ENCODE assay signal across 8 cellular contexts in the genomic region with DNA sequence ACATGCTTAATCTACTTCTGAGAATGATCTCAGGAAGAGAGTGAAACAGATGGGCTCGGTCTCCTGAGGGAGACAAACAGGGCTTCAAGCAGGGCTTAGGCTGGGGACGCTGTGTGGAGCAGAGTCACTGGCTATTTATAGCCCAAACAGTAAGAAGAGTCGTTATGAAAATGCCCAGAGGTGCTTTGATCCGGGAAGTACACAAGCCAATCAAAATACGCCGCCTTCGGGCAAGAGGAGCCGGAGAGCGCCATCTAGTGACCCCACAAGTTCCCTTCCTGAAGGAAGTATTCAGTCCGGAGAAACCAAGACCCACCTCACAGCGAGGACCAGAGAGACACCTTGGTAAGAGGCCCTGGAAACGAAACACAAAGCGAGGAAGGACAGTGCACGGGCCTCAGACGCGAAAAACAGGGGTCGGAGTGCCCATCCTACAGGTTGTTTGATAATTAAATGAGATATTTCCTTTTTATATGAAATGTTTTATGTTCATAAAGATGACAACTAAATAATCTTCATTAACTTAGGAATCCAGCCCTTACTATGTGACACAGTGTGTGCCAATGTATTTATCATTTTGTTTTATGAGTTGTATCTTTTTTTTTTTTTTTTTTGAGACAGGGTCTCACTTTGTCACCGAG. TPM values are rescaled to one million over a fixed set of nuclear protein-coding genes. Genes with fewer than 3 reads are reported as not detected.
DNase-seq lines count a peak whose midpoint lies in the region; ATAC-seq and TF ChIP-seq lines count a peak whose summit lies in the region.

No MANE protein-coding gene starts in this region.

- ATAC-seq in GM19351 (IDR thresholded peaks at IDR 0.05; ENCODE audit: unreplicated experiment) (peak; percentile 94), HG03457 (IDR thresholded peaks at IDR 0.05; ENCODE audit: unreplicated experiment) (peak; percentile 94), right lobe of liver (peak; percentile 77 to 83 (median 79))

- no peaks in the 10 kb centered on the region for H3K36me3 ChIP-seq in right lobe of liver

- TF ChIP-seq POLR2A in right lobe of liver (IDR thresholded peaks at IDR 0.05) = peak; percentile 26

- peaks cover 0 to 5% (median 0%) of the 10 kb centered on the region in 4 donors for H3K4me1 ChIP-seq in right lobe of liver

- WGBS in right lobe of liver (ENCODE audit: insufficient coverage, low coverage, low lambda C conversion rate, missing lambda C conversion rate) = 9% methylated on average over 15 of the region's 18 CpGs

- no peaks in the 10 kb centered on the region for H3K27me3 ChIP-seq in right lobe of liver

- H3K27ac ChIP-seq in C4-2B (peak overlapping the region; percentile 40), right lobe of liver (peak overlapping the region in 2 of 3 donors; percentile 31 to 59)

- H3K4me3 ChIP-seq in choroid plexus epithelial cell (ENCODE audit: low read depth, low read length) = peak overlapping the region; percentile 40
- peak overlapping the region in 1 of 3 donors; percentile 45 for H3K4me3 ChIP-seq in right lobe of liver

- peak; percentile 65 to 88 for DNase-seq in NCI-H524 (lab: John Stamatoyannopoulos, UW)
- DNase-seq in activated CD4-positive, alpha-beta T cell treated with anti-CD3 and anti-CD28 coated beads for 24 hours (ENCODE audit: low read depth in 2 of 2) = peak; percentile 67 to 77
- peak; percentile 96 for DNase-seq in choroid plexus epithelial cell (ENCODE audit: low read depth)
- peak; percentile 82 to 85 (median 85) for DNase-seq in right lobe of liver
- DNase-seq in stimulated activated CD4-positive, alpha-beta T cell treated with anti-CD3 and anti-CD28 coated beads, Interleukin-4, amount 100 ng/mL, for 24 hours = peak; percentile 84

- TF ChIP-seq CTCF in C4-2B (conservative IDR thresholded peaks at IDR 0.05) = peak; percentile 96
- TF ChIP-seq CTCF in choroid plexus epithelial cell (conservative IDR thresholded peaks at IDR 0.05; ENCODE audit: low read depth, low read length) = peak; percentile 91
- peak; percentile 63 to 93 (median 90) for TF ChIP-seq CTCF in right lobe of liver (IDR thresholded peaks at IDR 0.05)

- intact Hi-C loops in right lobe of liver (cut with DNase I) = loop anchor here in 1 of 2 donors (10.0 kb wide), 1 partner anchor 194 kb away; the partner anchor contains the start of gene SMYD3

- H3K9me3 ChIP-seq in right lobe of liver = no peaks in the 10 kb centered on the region

RNA-seq across cellular contexts. Expression of gene SCCPDH, which starts 25.0 kb away (rescaled TPM):
- 100 to 1,000 TPM in 1 of 6 experiments, 10 to 100 TPM in 5; 80.3 to 125 (median 85.3) TPM for total RNA-seq in right lobe of liver
